15 cellular contexts compared by ENCODE assay signal in the genomic region with DNA sequence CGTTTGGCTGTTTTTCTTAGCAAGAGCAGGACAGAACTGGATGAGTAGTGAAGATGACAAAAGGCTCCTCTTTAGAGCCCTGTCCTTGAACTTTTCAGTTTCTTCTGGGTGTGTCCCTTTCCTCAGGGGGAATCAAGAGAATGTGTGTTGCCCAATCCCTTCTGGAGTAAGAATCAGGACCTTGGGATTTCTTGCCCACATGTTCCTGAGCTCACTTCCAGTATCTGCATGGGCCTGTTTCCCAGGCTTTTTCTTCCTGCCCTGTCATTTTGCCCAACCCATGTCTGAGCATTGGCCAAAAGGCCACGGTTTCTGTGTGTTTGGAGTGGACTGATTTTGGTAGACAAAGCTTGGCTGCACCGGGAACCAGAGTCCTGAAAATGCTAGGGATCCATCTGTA.
DNase-seq lines count a peak whose midpoint lies in the region; ATAC-seq and TF ChIP-seq lines count a peak whose summit lies in the region.
"Had no signal": no experiment of that assay in that cellular context is flagged by ENCODE, and none has a peak within 500 bp of the region (broad histone marks: within the 10 kb centered on the region; RNA-seq: fewer than 3 reads in every experiment).

No MANE protein-coding gene starts in this region.

- ATAC-seq in left ventricle myocardium superior: peak; percentile 90
- ATAC-seq in gastrocnemius medialis: peak; percentile 59 to 81
- no peak for ATAC-seq in stimulated activated memory B cell treated with anti-CD40 and anti-IgM and Interleukin-4, amounts not matched to agents 10 μg/mL and 1 μg/mL and 100 μg/mL, for 72 hours

- TF ChIP-seq CTCF in mammary epithelial cell (conservative IDR thresholded peaks at IDR 0.05 in 1 of 2, IDR thresholded peaks at IDR 0.05 in 1 of 2; ENCODE audit: extremely low read depth in 1 of 2, insufficient read depth in 1 of 2, low read depth in 1 of 2, low read length in 2 of 2) (no peak), gastrocnemius medialis (IDR thresholded peaks at IDR 0.05 in 4 of 5, conservative IDR thresholded peaks at IDR 0.05 in 1 of 5) (no peak), progenitor cell of endocrine pancreas (IDR thresholded peaks at IDR 0.05; ENCODE audit: unreplicated experiment) (no peak)

- H3K4me3 ChIP-seq in mammary epithelial cell (replicated peaks in 1 of 3; ENCODE audit: insufficient read depth in 1 of 3, low read depth in 2 of 3, low read length in 3 of 3) (no peak overlapping the region), gastrocnemius medialis (no peak overlapping the region)
- H3K4me3 ChIP-seq: BLaER1, neural progenitor cell had no signal

- in situ Hi-C loops in mammary epithelial cell (cut with MboI; ENCODE audit: low sequenced_read_pairs in 2 of 2): no loop called here
- in situ Hi-C loops in gastrocnemius medialis (cut with MboI; ENCODE audit: low sequenced_read_pairs in 4 of 4): no loop called here

- no peaks in the 10 kb centered on the region for H3K9me3 Mint-ChIP-seq in progenitor cell of endocrine pancreas (ENCODE audit: low read depth)
- no peaks in the 10 kb centered on the region for H3K9me3 Mint-ChIP-seq in stimulated activated memory B cell treated with anti-CD40 and anti-IgM and Interleukin-4, amounts not matched to agents 10 μg/mL and 1 μg/mL and 100 μg/mL, for 72 hours
- H3K9me3 Mint-ChIP-seq: activated naive CD4-positive, alpha-beta T cell treated with anti-CD3 and anti-CD28 coated beads, Interleukin-2, amount 50 U/mL, for 24 hours; neural progenitor cell; T-helper 1 cell treated with Interleukin-12 subunit alpha and Interleukin-12 subunit beta and Interleukin-4 antibody, amounts not matched to agents 30 μg/mL and 1 μg/mL, for 36 hours had no signal

- H3K4me1 ChIP-seq in mammary epithelial cell (ENCODE audit: insufficient read depth, low read length) (peaks cover 11% of the 10 kb centered on the region), gastrocnemius medialis (peaks cover 0 to 3% of the 10 kb centered on the region in 2 donors)
- H3K4me1 ChIP-seq: BLaER1 had no signal

- no peak for TF ChIP-seq POLR2A in gastrocnemius medialis (IDR thresholded peaks at IDR 0.05)

- dilution Hi-C loops in mammary epithelial cell (cut with HindIII; ENCODE audit: low sequenced_read_pairs): loop anchor here (10.0 kb wide), 1 partner anchor 210 kb away; no protein-coding TSS in a partner anchor

- peak overlapping the region; percentile 53 for H2AFZ ChIP-seq in mammary epithelial cell (ENCODE audit: low read depth, low read length)
- H2AFZ ChIP-seq: neural progenitor cell had no signal

- BruUV-seq in mammary epithelial cell (replicated peaks; lab: Mats Ljungman, UMichigan): no TSS peak

- no peaks in the 10 kb centered on the region for H3K27me3 Mint-ChIP-seq in progenitor cell of endocrine pancreas
- no peaks in the 10 kb centered on the region for H3K27me3 Mint-ChIP-seq in stimulated activated memory B cell treated with anti-CD40 and anti-IgM and Interleukin-4, amounts not matched to agents 10 μg/mL and 1 μg/mL and 100 μg/mL, for 72 hours

- H3K9me3 ChIP-seq in mammary epithelial cell (replicated peaks; ENCODE audit: insufficient read depth, low read length): no peaks in the 10 kb centered on the region
- H3K9me3 ChIP-seq in gastrocnemius medialis: no peaks in the 10 kb centered on the region
- H3K9me3 ChIP-seq: BLaER1 had no signal

- H3K4me1 Mint-ChIP-seq in progenitor cell of endocrine pancreas (ENCODE audit: low read depth): no peaks in the 10 kb centered on the region
- no peaks in the 10 kb centered on the region for H3K4me1 Mint-ChIP-seq in stimulated activated memory B cell treated with anti-CD40 and anti-IgM and Interleukin-4, amounts not matched to agents 10 μg/mL and 1 μg/mL and 100 μg/mL, for 72 hours
- H3K4me1 Mint-ChIP-seq: activated naive CD4-positive, alpha-beta T cell treated with anti-CD3 and anti-CD28 coated beads, Interleukin-2, amount 50 U/mL, for 24 hours had no signal

- DNase-seq in EH (ENCODE audit: low read depth) (peak; percentile 80), mammary epithelial cell (peak; percentile 81), left ventricle myocardium superior (peak; percentile 49), gastrocnemius medialis (peak; percentile 8 to 55), progenitor cell of endocrine pancreas (ENCODE audit: low spot score, unreplicated experiment) (no peak), NCI-H1930 (lab: John Stamatoyannopoulos, UW) (no peak)
- no peak for DNase-seq in stimulated activated CD4-positive, alpha-beta T cell treated with anti-CD3 and anti-CD28 coated beads, Interleukin-4, amount 100 ng/mL, for 24 hours
- DNase-seq: effector memory CD4-positive, alpha-beta T cell; GDM1; stimulated activated CD4-positive, alpha-beta T cell treated with anti-CD3 and anti-CD28 coated beads, Interleukin-4, amount 100 ng/mL, for 1 hour had no signal

- no peaks in the 10 kb centered on the region for H4K20me1 ChIP-seq in mammary epithelial cell (ENCODE audit: insufficient read depth, low read length)
- H4K20me1 ChIP-seq: BLaER1 had no signal

- no peak overlapping the region for H3K9ac ChIP-seq in mammary epithelial cell (ENCODE audit: insufficient read depth, low read length)
- H3K9ac ChIP-seq: BLaER1, neural progenitor cell had no signal

- WGBS in mammary epithelial cell (ENCODE audit: low coverage, missing lambda C conversion rate): 19% methylated on average over 3 of the region's 3 CpGs

- no peak overlapping the region for H3K4me2 ChIP-seq in mammary epithelial cell (ENCODE audit: insufficient read depth, low read depth, low read length)
- H3K4me2 ChIP-seq: BLaER1, neural progenitor cell had no signal

- CTCF ChIA-PET in mammary epithelial cell (lab: Charles Lee; ENCODE audit: low non-redundant PET): interaction anchor here (0.6 kb wide), 1 partner anchor 179 kb away, joined by 3 read pairs; no protein-coding TSS in a partner anchor

- H3K27ac ChIP-seq in mammary epithelial cell (ENCODE audit: insufficient read depth, low read depth, low read length) (peak overlapping the region; percentile 43), gastrocnemius medialis (peak overlapping the region in 1 of 4 donors; percentile 6)
- H3K27ac ChIP-seq: BLaER1, neural progenitor cell had no signal

- H3K27ac Mint-ChIP-seq in progenitor cell of endocrine pancreas: no peak overlapping the region
- no peak overlapping the region for H3K27ac Mint-ChIP-seq in stimulated activated memory B cell treated with anti-CD40 and anti-IgM and Interleukin-4, amounts not matched to agents 10 μg/mL and 1 μg/mL and 100 μg/mL, for 72 hours
- H3K27ac Mint-ChIP-seq: activated naive CD4-positive, alpha-beta T cell treated with anti-CD3 and anti-CD28 coated beads, Interleukin-2, amount 50 U/mL, for 24 hours; neural progenitor cell; T-helper 1 cell treated with Interleukin-12 subunit alpha and Interleukin-12 subunit beta and Interleukin-4 antibody, amounts not matched to agents 30 μg/mL and 1 μg/mL, for 36 hours had no signal

- H3K36me3 ChIP-seq in mammary epithelial cell (ENCODE audit: insufficient read depth, low read length) (no peaks in the 10 kb centered on the region), gastrocnemius medialis (no peaks in the 10 kb centered on the region)
- H3K36me3 ChIP-seq: BLaER1, neural progenitor cell had no signal

- intact Hi-C loops in mammary epithelial cell (cut with micrococcal nuclease): no loop called here
- intact Hi-C loops in left ventricle myocardium superior (cut with micrococcal nuclease): no loop called here
- intact Hi-C loops in gastrocnemius medialis (cut with DNase I; ENCODE audit: low total_unique reads): no loop called here

- H3K4me3 Mint-ChIP-seq in progenitor cell of endocrine pancreas (ENCODE audit: low read depth): no peak overlapping the region
- no peak overlapping the region for H3K4me3 Mint-ChIP-seq in stimulated activated memory B cell treated with anti-CD40 and anti-IgM and Interleukin-4, amounts not matched to agents 10 μg/mL and 1 μg/mL and 100 μg/mL, for 72 hours
- H3K4me3 Mint-ChIP-seq: activated naive CD4-positive, alpha-beta T cell treated with anti-CD3 and anti-CD28 coated beads, Interleukin-2, amount 50 U/mL, for 24 hours; neural progenitor cell; T-helper 1 cell treated with Interleukin-12 subunit alpha and Interleukin-12 subunit beta and Interleukin-4 antibody, amounts not matched to agents 30 μg/mL and 1 μg/mL, for 36 hours had no signal

- no peaks in the 10 kb centered on the region for H3K27me3 ChIP-seq in mammary epithelial cell (ENCODE audit: insufficient read depth, low read length)
- no peaks in the 10 kb centered on the region for H3K27me3 ChIP-seq in gastrocnemius medialis
- H3K27me3 ChIP-seq: BLaER1, neural progenitor cell had no signal

- H3K79me2 ChIP-seq in mammary epithelial cell (ENCODE audit: insufficient read depth, low read length): no peaks in the 10 kb centered on the region

- no peaks in the 10 kb centered on the region for H3K36me3 Mint-ChIP-seq in progenitor cell of endocrine pancreas (ENCODE audit: insufficient read depth)
- H3K36me3 Mint-ChIP-seq in stimulated activated memory B cell treated with anti-CD40 and anti-IgM and Interleukin-4, amounts not matched to agents 10 μg/mL and 1 μg/mL and 100 μg/mL, for 72 hours: no peaks in the 10 kb centered on the region
- H3K36me3 Mint-ChIP-seq: activated naive CD4-positive, alpha-beta T cell treated with anti-CD3 and anti-CD28 coated beads, Interleukin-2, amount 50 U/mL, for 24 hours; neural progenitor cell had no signal

Comparison
In these comparisons a context has a peak if more than half of its experiments do, and no peak if none do; other contexts are left out.
1. DNase-seq: peak in EH (single experiment), mammary epithelial cell (single experiment), left ventricle myocardium superior (single experiment) and gastrocnemius medialis (2 of 2); none in progenitor cell of endocrine pancreas (single experiment), NCI-H1930 (0 of 2) and stimulated activated CD4-positive, alpha-beta T cell treated with anti-CD3 and anti-CD28 coated beads, Interleukin-4, amount 100 ng/mL, for 24 hours (single experiment).